ENCODE assay signal across 9 cellular contexts in genomic region chr19:39474139-39474620, GRCh38. TPM values are rescaled to one million over a fixed set of nuclear protein-coding genes. Genes with fewer than 3 reads are reported as not detected.
DNase-seq lines count a peak whose midpoint lies in the region; ATAC-seq and TF ChIP-seq lines count a peak whose summit lies in the region.
"Had no signal": no experiment of that assay in that cellular context is flagged by ENCODE, and none has a peak within 500 bp of the region (broad histone marks: within the 10 kb centered on the region; RNA-seq: fewer than 3 reads in every experiment).

No MANE protein-coding gene starts in this region.

- H3K4me2 ChIP-seq in DOHH2 (ENCODE audit: low read length): no peak overlapping the region

- H3K9me2 ChIP-seq in DOHH2 (replicated peaks; ENCODE audit: control insufficient read depth, low read length): no peaks in the 10 kb centered on the region

- H3K27me3 ChIP-seq in DOHH2 (ENCODE audit: control insufficient read depth, low read length) (no peaks in the 10 kb centered on the region), breast epithelium (no peaks in the 10 kb centered on the region)

- no peaks in the 10 kb centered on the region for H3K9me3 ChIP-seq in DOHH2 (ENCODE audit: control insufficient read depth, insufficient read depth, low read length)
- no peaks in the 10 kb centered on the region for H3K9me3 ChIP-seq in breast epithelium

- no peak for TF ChIP-seq POLR2A in breast epithelium (IDR thresholded peaks at IDR 0.05)

- no peak overlapping the region for H3K27ac ChIP-seq in DOHH2 (ENCODE audit: low read depth, low read length)
- no peak overlapping the region for H3K27ac ChIP-seq in breast epithelium
- H3K27ac ChIP-seq: SK-N-MC had no signal

- peak; percentile 79 to 81 for ATAC-seq in activated CD4-positive, CD25-positive, alpha-beta regulatory T cell treated with anti-CD3 and anti-CD28 coated beads, Interleukin-2, amount 50 U/mL, for 24 hours
- ATAC-seq in left lobe of liver (peak; percentile 73), GM19023 (IDR thresholded peaks at IDR 0.05; ENCODE audit: unreplicated experiment) (no peak)

- TF ChIP-seq CTCF in DOHH2 (IDR thresholded peaks at IDR 0.05; ENCODE audit: low read depth, low read length, poor library complexity, severe bottlenecking) (peak; percentile 96), breast epithelium (IDR thresholded peaks at IDR 0.05) (peak in 2 of 3 donors; percentile 55 to 63)

- intact Hi-C loops in breast epithelium (cut with DNase I; ENCODE audit: low total_unique reads): no loop called here

- H3K4me1 ChIP-seq in DOHH2 (ENCODE audit: control insufficient read depth, low read length) (no peaks in the 10 kb centered on the region; the same call in 1 of the 2 replicates), breast epithelium (no peaks in the 10 kb centered on the region)

- H4K20me1 ChIP-seq in DOHH2 (ENCODE audit: control insufficient read depth, insufficient read depth, low read depth, low read length): no peaks in the 10 kb centered on the region

- peaks cover 72% of the 10 kb centered on the region for H3K36me3 ChIP-seq in DOHH2 (ENCODE audit: control insufficient read depth, low read length)
- peaks cover 12% of the 10 kb centered on the region for H3K36me3 ChIP-seq in breast epithelium

- H3F3A ChIP-seq in DOHH2 (ENCODE audit: control insufficient read depth, insufficient read depth): peaks cover 5% of the 10 kb centered on the region

- DNase-seq in NCI-H1105 (lab: John Stamatoyannopoulos, UW) (peak; percentile 27), breast epithelium (ENCODE audit: low spot score in 2 of 2) (no peak), left lobe of liver (ENCODE audit: low spot score) (no peak), HPDE6-E6E7 (ENCODE audit: extremely low spot score) (no peak)
- peak; percentile 47 to 66 (median 56) for DNase-seq in stimulated activated CD4-positive, alpha-beta T cell treated with anti-CD3 and anti-CD28 coated beads, TNF-alpha, amount 100 ng/mL, for 48 hours (ENCODE audit: low read depth in 3 of 3)

- H3K4me3 ChIP-seq in DOHH2 (ENCODE audit: low read length): no peak overlapping the region
- H3K4me3 ChIP-seq in breast epithelium: no peak overlapping the region
- H3K4me3 ChIP-seq: SK-N-MC had no signal

- H3K79me2 ChIP-seq in DOHH2 (ENCODE audit: control insufficient read depth, low read length): no peaks in the 10 kb centered on the region

RNA-seq across cellular contexts. Expression of gene TIMM50, which starts 6.5 kb away (rescaled TPM):
- total RNA-seq in breast epithelium (10 to 100 TPM; 39.4 to 45.6 (median 41.1) TPM), left lobe of liver (31.7 TPM)

RNA-seq across cellular contexts. Expression of gene DLL3, which starts 24.6 kb away (rescaled TPM):
- total RNA-seq in breast epithelium (not detected), left lobe of liver (not detected)

RNA-seq across cellular contexts. Expression of gene SUPT5H, which starts 28.8 kb away (rescaled TPM):
- 100 to 1,000 TPM in 2 of 3 donors, 10 to 100 TPM in 1; 74.3 to 115 (median 103) TPM for total RNA-seq in breast epithelium
- 57.0 TPM for total RNA-seq in left lobe of liver

RNA-seq across cellular contexts. Expression of gene RPS16, which starts 38.4 kb away (rescaled TPM):
- total RNA-seq in breast epithelium: 1,000 to 10,000 TPM; 1,681 to 3,245 (median 1,756) TPM
- 668 TPM for total RNA-seq in left lobe of liver

RNA-seq across cellular contexts. Expression of gene SELENOV, which starts 40.8 kb away (rescaled TPM):
- total RNA-seq in breast epithelium (not detected), left lobe of liver (not detected)

Comparison
In these comparisons a context has a peak if more than half of its experiments do, and no peak if none do; other contexts are left out.
1. DNase-seq: peak in NCI-H1105 (single experiment) and stimulated activated CD4-positive, alpha-beta T cell treated with anti-CD3 and anti-CD28 coated beads, TNF-alpha, amount 100 ng/mL, for 48 hours (3 of 3); none in breast epithelium (0 of 2), left lobe of liver (single experiment) and HPDE6-E6E7 (single experiment).